Comparison of ENCODE assay signal across 22 cellular contexts in genomic region chr9:91841591-91841990, GRCh38.
"Had no signal": no experiment of that assay in that cellular context is flagged by ENCODE, and none has a peak within 500 bp of the region (broad histone marks: within the 10 kb centered on the region; RNA-seq: fewer than 3 reads in every experiment).

No MANE protein-coding gene starts in this region.

- H3K4me3 ChIP-seq: esophagus squamous epithelium, left ventricle myocardium inferior, lung, mucosa of descending colon, right atrium auricular region, upper lobe of left lung had no signal

- H3K27ac ChIP-seq: left ventricle myocardium inferior, parathyroid adenoma, right atrium auricular region, upper lobe of left lung, VCaP had no signal

- H3K9me3 ChIP-seq: esophagus squamous epithelium, left ventricle myocardium inferior, mucosa of descending colon, right atrium auricular region, upper lobe of left lung had no signal

- H3K9me3 Mint-ChIP-seq: activated naive CD4-positive, alpha-beta T cell treated with anti-CD3 and anti-CD28 coated beads, Interleukin-2, amount 10 ng/mL, durations not matched to agents 7 days and 5 days; activated naive CD8-positive, alpha-beta T cell treated with anti-CD3 and anti-CD28 coated beads, Interleukin-2, amount 10 ng/mL, durations not matched to agents 7 days and 5 days; neural crest cell; stimulated activated naive CD8-positive, alpha-beta T cell treated with anti-CD3 and anti-CD28 coated beads, Interleukin-15, Interleukin-2, amounts not matched to agents 100 ng/mL and 50 ng/mL, for 24 hours had no signal

- H3K27me3 ChIP-seq: right atrium auricular region, upper lobe of left lung had no signal

- H3K27ac Mint-ChIP-seq: activated naive CD4-positive, alpha-beta T cell treated with anti-CD3 and anti-CD28 coated beads, Interleukin-2, amount 10 ng/mL, durations not matched to agents 7 days and 5 days; activated naive CD8-positive, alpha-beta T cell treated with anti-CD3 and anti-CD28 coated beads, Interleukin-2, amount 10 ng/mL, durations not matched to agents 7 days and 5 days; stimulated activated naive CD8-positive, alpha-beta T cell treated with anti-CD3 and anti-CD28 coated beads, Interleukin-15, Interleukin-2, amounts not matched to agents 100 ng/mL and 50 ng/mL, for 24 hours had no signal

- H3K4me3 Mint-ChIP-seq: activated naive CD4-positive, alpha-beta T cell treated with anti-CD3 and anti-CD28 coated beads, Interleukin-2, amount 10 ng/mL, durations not matched to agents 7 days and 5 days; activated naive CD8-positive, alpha-beta T cell treated with anti-CD3 and anti-CD28 coated beads, Interleukin-2, amount 10 ng/mL, durations not matched to agents 7 days and 5 days; neural crest cell; stimulated activated naive CD8-positive, alpha-beta T cell treated with anti-CD3 and anti-CD28 coated beads, Interleukin-15, Interleukin-2, amounts not matched to agents 100 ng/mL and 50 ng/mL, for 24 hours had no signal

- H3K36me3 ChIP-seq: esophagus squamous epithelium, left ventricle myocardium inferior, right atrium auricular region, upper lobe of left lung had no signal

- ATAC-seq: mucosa of descending colon had no signal

- H3K36me3 Mint-ChIP-seq: activated naive CD4-positive, alpha-beta T cell treated with anti-CD3 and anti-CD28 coated beads, Interleukin-2, amount 10 ng/mL, durations not matched to agents 7 days and 5 days; activated naive CD8-positive, alpha-beta T cell treated with anti-CD3 and anti-CD28 coated beads, Interleukin-2, amount 10 ng/mL, durations not matched to agents 7 days and 5 days had no signal

- DNase-seq: activated CD4-positive, alpha-beta T cell treated with anti-CD3 and anti-CD28 coated beads for 4 hours; activated CD4-positive, alpha-beta T cell treated with anti-CD3 and anti-CD28 coated beads, Interleukin-2, amount 50 U/mL, for 48 hours; activated CD8-positive, alpha-beta memory T cell treated with anti-CD3 and anti-CD28 coated beads for 24 hours; activated effector memory CD4-positive, alpha-beta T cell treated with anti-CD3 and anti-CD28 coated beads, Interleukin-2, amount 50 U/mL, for 16 hours; activated naive CD4-positive, alpha-beta T cell treated with anti-CD3 and anti-CD28 coated beads, Interleukin-2, amount 10 ng/mL, durations not matched to agents 7 days and 5 days; activated naive CD8-positive, alpha-beta T cell treated with anti-CD3 and anti-CD28 coated beads, Interleukin-2, amount 10 ng/mL, durations not matched to agents 7 days and 5 days; caudate nucleus; esophagus squamous epithelium; foreskin melanocyte; left ventricle myocardium inferior; mesendoderm; mucosa of descending colon; nucleus accumbens; stimulated activated CD4-positive, alpha-beta T cell treated with anti-CD3 and anti-CD28 coated beads, Interleukin-4, amount 100 ng/mL, for 1 hour; substantia nigra; upper lobe of left lung had no signal

- H3K9ac ChIP-seq: parathyroid adenoma had no signal
